13 cellular contexts compared by ENCODE assay signal in the genomic region with DNA sequence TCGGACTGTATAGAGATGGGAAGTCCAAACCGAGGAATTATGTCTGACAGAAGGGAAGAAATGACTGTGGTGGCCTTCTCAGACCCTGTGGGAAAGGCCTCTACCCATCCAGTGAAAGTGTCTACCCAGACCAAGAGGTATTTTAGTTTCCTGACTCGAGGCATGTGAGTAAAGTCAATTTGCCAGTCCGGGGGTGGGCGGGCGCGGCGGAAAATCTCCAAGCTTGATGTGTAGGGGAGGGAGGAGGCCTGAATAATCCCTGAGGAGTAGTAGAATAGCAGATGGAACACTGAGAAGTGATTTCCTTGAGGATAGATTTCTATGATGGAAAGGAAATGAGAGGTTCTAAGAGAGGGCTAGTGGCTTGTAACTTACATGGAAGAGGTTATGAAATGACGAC. TPM values are rescaled to one million over a fixed set of nuclear protein-coding genes. Genes with fewer than 3 reads are reported as not detected.
"Had no signal": no experiment of that assay in that cellular context is flagged by ENCODE, and none has a peak within 500 bp of the region (broad histone marks: within the 10 kb centered on the region; RNA-seq: fewer than 3 reads in every experiment).

No MANE protein-coding gene starts in this region.

RNA-seq across cellular contexts. Expression of a gene that starts 15.5 kb away (rescaled TPM):
- total RNA-seq: activated B cell treated with CpG ODN at 0.5 μM for 24 hours; activated CD4-positive, alpha-beta memory T cell treated with anti-CD3 and anti-CD28 coated beads for 36 hours; activated CD4-positive, alpha-beta memory T cell treated with anti-CD3 and anti-CD28 coated beads, Interleukin-2, amount 10 ng/mL, durations not matched to agents 7 days and 5 days; activated CD4-positive, alpha-beta T cell treated with anti-CD3 and anti-CD28 coated beads for 36 hours; activated CD4-positive, alpha-beta T cell treated with anti-CD3 and anti-CD28 coated beads, Interleukin-2, amount 10 ng/mL, durations not matched to agents 24 days and 14 days; activated CD4-positive, alpha-beta T cell treated with anti-CD3 and anti-CD28 coated beads, Interleukin-2, amount 10 ng/mL, durations not matched to agents 7 days and 5 days; activated CD8-positive, alpha-beta memory T cell treated with anti-CD3 and anti-CD28 coated beads for 36 hours; activated CD8-positive, alpha-beta memory T cell treated with anti-CD3 and anti-CD28 coated beads, Interleukin-2, amount 10 ng/mL, durations not matched to agents 7 days and 5 days; activated CD8-positive, alpha-beta T cell treated with anti-CD3 and anti-CD28 coated beads for 36 hours; activated CD8-positive, alpha-beta T cell treated with anti-CD3 and anti-CD28 coated beads, Interleukin-2, amount 10 ng/mL, durations not matched to agents 7 days and 5 days; T-helper 1 cell treated with Interleukin-12 subunit alpha and Interleukin-12 subunit beta and Interleukin-4 antibody, amounts not matched to agents 30 ng/mL and 1 ng/mL, for 36 hours; T-helper 17 cell; T-helper 2 cell treated with Interferon-gamma antibody and Interleukin-4, amounts not matched to agents 100 ng/mL and 5 ng/mL, for 36 hours had no signal
